In the genomic region with DNA sequence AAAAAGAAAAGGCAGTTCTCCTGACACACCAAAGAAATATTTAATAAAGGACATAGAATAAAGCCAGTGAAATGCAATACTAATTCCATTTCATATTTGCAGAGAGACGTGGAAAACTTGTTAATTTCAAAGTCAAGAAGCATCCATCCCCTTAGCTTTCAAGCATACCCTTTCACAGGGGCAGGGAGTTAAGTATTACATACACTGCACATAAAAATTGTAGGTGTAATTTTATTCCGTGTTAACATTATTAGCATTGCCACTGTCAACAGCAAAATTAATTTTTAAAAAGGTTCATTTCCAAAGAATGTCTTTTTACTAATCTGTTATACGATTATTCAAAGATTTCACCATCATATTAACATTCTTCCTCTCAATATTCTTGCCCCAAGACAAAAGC, we compare ENCODE assay signal across 11 cellular contexts.
DNase-seq lines count a peak whose midpoint lies in the region; ATAC-seq, FAIRE-seq and TF ChIP-seq lines count a peak whose summit lies in the region.
"Had no signal": no experiment of that assay in that cellular context is flagged by ENCODE, and none has a peak within 500 bp of the region (broad histone marks: within the 10 kb centered on the region; RNA-seq: fewer than 3 reads in every experiment).

No MANE protein-coding gene starts in this region.

- H3K4me1 ChIP-seq in left lung (peaks cover 3 to 38% of the 10 kb centered on the region in 2 donors), stomach smooth muscle (ENCODE audit: control insufficient read depth, insufficient read depth, low read length) (peaks cover 8% of the 10 kb centered on the region)

- no peak for FAIRE-seq in bronchial epithelial cell (lab: Jason Lieb, UNC)
- FAIRE-seq: islet of Langerhans had no signal

- H3K9ac ChIP-seq in stomach smooth muscle (ENCODE audit: low read length in 2 of 2), result peak overlapping the region; percentile 39 to 86

- H3K27ac ChIP-seq in left lung, result peak overlapping the region; percentile 91 to 95
- peak overlapping the region; percentile 86 for H3K27ac ChIP-seq in stomach smooth muscle (ENCODE audit: low read length)

- DNase-seq in NCI-H2107 treated with DMSO at 0.1 percent for 48 hours (lab: John Stamatoyannopoulos, UW; ENCODE audit: unreplicated experiment), result peak; percentile 71
- DNase-seq in NCI-H2107 (lab: John Stamatoyannopoulos, UW), result no peak
- DNase-seq in bronchial epithelial cell (ENCODE audit: low read depth), result peak; percentile 48
- no peak for DNase-seq in left lung
- DNase-seq in NCI-H1417 treated with DMSO at 0.1 percent for 48 hours (lab: John Stamatoyannopoulos, UW), result no peak
- DNase-seq in DMS114 treated with DMSO at 0.1 percent for 48 hours (lab: John Stamatoyannopoulos, UW; ENCODE audit: unreplicated experiment), result no peak
- DNase-seq in effector CD4-positive, alpha-beta T cell, result no peak
- DNase-seq: 8988T; central memory CD4-positive, alpha-beta T cell had no signal

- peak overlapping the region; percentile 74 for H3K4me3 ChIP-seq in bronchial epithelial cell (ENCODE audit: low read depth, low read length)
- peak overlapping the region; percentile 40 to 52 for H3K4me3 ChIP-seq in left lung
- H3K4me3 ChIP-seq in stomach smooth muscle (ENCODE audit: low read length in 2 of 2), result peak overlapping the region; percentile 43 to 83

- intact Hi-C loops in left lung (cut with DNase I), result loop anchor here (5.0 to 10.0 kb wide), 2 partner anchors 519 to 522 kb away; a partner anchor contains a TSS

- H3K9me3 ChIP-seq in left lung, result no peaks in the 10 kb centered on the region
- H3K9me3 ChIP-seq in stomach smooth muscle (ENCODE audit: control insufficient read depth in 2 of 2, low read length in 2 of 2), result no peaks in the 10 kb centered on the region

- ATAC-seq in left lung, result no peak

- H3K27me3 ChIP-seq in bronchial epithelial cell (ENCODE audit: control insufficient read depth, insufficient read depth, low read length) (no peaks in the 10 kb centered on the region), left lung (peaks cover 0 to 78% of the 10 kb centered on the region in 2 donors), stomach smooth muscle (ENCODE audit: control insufficient read depth in 1 of 2, insufficient read depth in 2 of 2, low read length in 2 of 2) (peaks cover 0 to 64% of the 10 kb centered on the region in 2 donors)

- H3K36me3 ChIP-seq in bronchial epithelial cell (ENCODE audit: control insufficient read depth, insufficient read depth, low read length) (no peaks in the 10 kb centered on the region), left lung (no peaks in the 10 kb centered on the region), stomach smooth muscle (ENCODE audit: control insufficient read depth in 2 of 2, insufficient read depth in 2 of 2, low read length in 2 of 2) (no peaks in the 10 kb centered on the region)

- TF ChIP-seq CTCF in bronchial epithelial cell (IDR thresholded peaks at IDR 0.05; ENCODE audit: insufficient read depth, low read length, severe bottlenecking), result no peak
- TF ChIP-seq CTCF in left lung (IDR thresholded peaks at IDR 0.05), result no peak

Comparison
In these comparisons a context has a peak if more than half of its experiments do, and no peak if none do; other contexts are left out.
1. DNase-seq: peak in NCI-H2107 treated with DMSO at 0.1 percent for 48 hours (single experiment) and bronchial epithelial cell (single experiment); none in NCI-H2107 (single experiment), left lung (0 of 2), NCI-H1417 treated with DMSO at 0.1 percent for 48 hours (single experiment), DMS114 treated with DMSO at 0.1 percent for 48 hours (single experiment) and effector CD4-positive, alpha-beta T cell (single experiment).
2. Peak in every context shown above with its lines, with median percentiles within 50 percentile points of each other: H3K4me3 ChIP-seq.